ENCODE assay signal across 8 cellular contexts in genomic region chr7:98284335-98285036, GRCh38. TPM values are rescaled to one million over a fixed set of nuclear protein-coding genes. Genes with fewer than 3 reads are reported as not detected.
DNase-seq lines count a peak whose midpoint lies in the region; ATAC-seq and TF ChIP-seq lines count a peak whose summit lies in the region.

No MANE protein-coding gene starts in this region.

- peak overlapping the region; percentile 95 for H3K4me3 ChIP-seq in fibroblast of the aortic adventitia (ENCODE audit: low read depth, low read length)

- peak; percentile 83 for DNase-seq in GF-D8 (lab: John Stamatoyannopoulos, UW)
- DNase-seq in SW480 (ENCODE audit: low spot score): peak; percentile 81
- DNase-seq in fibroblast of the aortic adventitia (ENCODE audit: low read depth): peak; percentile 72
- DNase-seq in nephron progenitor cell: no peak
- no peak for DNase-seq in NCI-H146 treated with DMSO at 0.1 percent for 48 hours (lab: John Stamatoyannopoulos, UW; ENCODE audit: unreplicated experiment)
- DNase-seq in RKO (ENCODE audit: low spot score): no peak

- peak overlapping the region; percentile 68 for H3K27ac Mint-ChIP-seq in nephron progenitor cell

- peaks cover 46% of the 10 kb centered on the region for H3K4me1 Mint-ChIP-seq in nephron progenitor cell

- no peak for ATAC-seq in GM19035 (IDR thresholded peaks at IDR 0.05; ENCODE audit: unreplicated experiment)
- ATAC-seq in GM21825 (IDR thresholded peaks at IDR 0.05; ENCODE audit: unreplicated experiment): no peak

- H3K27me3 Mint-ChIP-seq in nephron progenitor cell (ENCODE audit: low read depth, poor library complexity): no peaks in the 10 kb centered on the region

- no peaks in the 10 kb centered on the region for H3K36me3 Mint-ChIP-seq in nephron progenitor cell (ENCODE audit: low read depth)

- H3K9me3 Mint-ChIP-seq in nephron progenitor cell: no peaks in the 10 kb centered on the region

- TF ChIP-seq CTCF in fibroblast of the aortic adventitia (IDR thresholded peaks at IDR 0.05; ENCODE audit: insufficient read depth, low read length) (peak; percentile 6), nephron progenitor cell (IDR thresholded peaks at IDR 0.05) (no peak)

- peak overlapping the region; percentile 92 for H3K4me3 Mint-ChIP-seq in nephron progenitor cell

RNA-seq across cellular contexts. Expression of gene BRI3, which starts 3.0 kb away (rescaled TPM):
- 22.5 and 105 TPM in 2 replicates for total RNA-seq in fibroblast of the aortic adventitia (ENCODE audit: low replicate concordance)

RNA-seq across cellular contexts. Expression of gene TECPR1, which starts 32.5 kb away (rescaled TPM):
- total RNA-seq in fibroblast of the aortic adventitia (ENCODE audit: low replicate concordance): 11.7 and 13.0 TPM in 2 replicates

Comparison
In these comparisons a context has a peak if more than half of its experiments do, and no peak if none do; other contexts are left out.
1. DNase-seq: peak in GF-D8 (single experiment), SW480 (single experiment) and fibroblast of the aortic adventitia (single experiment); none in nephron progenitor cell (single experiment), NCI-H146 treated with DMSO at 0.1 percent for 48 hours (single experiment) and RKO (single experiment).